ENCODE assay signal across 19 cellular contexts in genomic region chr2:183927367-183928355, GRCh38.
DNase-seq lines count a peak whose midpoint lies in the region; ATAC-seq and FAIRE-seq lines count a peak whose summit lies in the region.
"Had no signal": no experiment of that assay in that cellular context is flagged by ENCODE, and none has a peak within 500 bp of the region (broad histone marks: within the 10 kb centered on the region; RNA-seq: fewer than 3 reads in every experiment).

No MANE protein-coding gene starts in this region.

- FAIRE-seq in urothelium cell line (lab: Jason Lieb, UNC), result no peak
- FAIRE-seq: islet of Langerhans, small intestine had no signal

- ATAC-seq in left ventricle myocardium superior (peak; percentile 45), HG03571 (IDR thresholded peaks at IDR 0.05; ENCODE audit: unreplicated experiment) (no peak), HG03442 (IDR thresholded peaks at IDR 0.05; ENCODE audit: unreplicated experiment) (no peak)
- ATAC-seq: mucosa of descending colon had no signal

- DNase-seq in left ventricle myocardium superior, result no peak
- DNase-seq in cardiac septum (ENCODE audit: low spot score), result no peak
- DNase-seq in brain pericyte (ENCODE audit: low read depth, low spot score), result peak; percentile 58
- DNase-seq in islet precursor cell, result peak; percentile 64
- peak; percentile 57 for DNase-seq in urothelium cell line (ENCODE audit: low spot score)
- no peak for DNase-seq in NAMALWA (ENCODE audit: low spot score)
- DNase-seq: activated naive CD4-positive, alpha-beta T cell; CD4-positive, alpha-beta memory T cell; effector CD4-positive, alpha-beta T cell; mucosa of descending colon; NCI-H2081 treated with DMSO at 0.1 percent for 48 hours; NCI-H748 treated with DMSO at 0.1 percent for 48 hours; RPMI8226; small intestine; stimulated activated naive CD4-positive, alpha-beta T cell treated with Interleukin-2 at 50 U/mL for 16 hours; T-helper 1 cell had no signal

- intact Hi-C loops in left ventricle myocardium superior (cut with micrococcal nuclease), result no loop called here
- intact Hi-C loops in cardiac septum (cut with DNase I), result no loop called here

Comparison
In these comparisons a context has a peak if more than half of its experiments do, and no peak if none do; other contexts are left out.
1. DNase-seq: peak in brain pericyte (single experiment), islet precursor cell (single experiment) and urothelium cell line (single experiment); none in left ventricle myocardium superior (single experiment), cardiac septum (single experiment) and NAMALWA (single experiment).